ENCODE assay signal across 1 cellular context in genomic region chr17:1449412-1449967, GRCh38.
TF ChIP-seq lines count a peak whose summit lies in the region.

No MANE protein-coding gene starts in this region.

TF ChIP-seq in A549, 52 proteins besides CTCF, POLR2A, EP300 and RAD21 (continued from another document):
- TF ChIP-seq MAX (IDR thresholded peaks at IDR 0.05) (no peak), TP53 (CRISPR knock-in tag; IDR thresholded peaks at IDR 0.05) (no peak), FOXS1 (CRISPR knock-in tag; IDR thresholded peaks at IDR 0.05) (no peak), PHF8 (IDR thresholded peaks at IDR 0.05; ENCODE audit: borderline replicate concordance, low read depth) (no peak), KDM5A (IDR thresholded peaks at IDR 0.05) (no peak), NFE2L2 (conservative IDR thresholded peaks at IDR 0.05; ENCODE audit: low read length) (no peak), HEYL (CRISPR knock-in tag; IDR thresholded peaks at IDR 0.05) (no peak)
